ENCODE assay signal across 2 cellular contexts in genomic region chr15:89361451-89362202, GRCh38.
TF ChIP-seq lines count a peak whose summit lies in the region.

No MANE protein-coding gene starts in this region.

TF ChIP-seq in H1, 55 proteins besides CTCF, POLR2A, EP300 and RAD21 (continued from another document):
- no peak for TF ChIP-seq USF2 (IDR thresholded peaks at IDR 0.05; ENCODE audit: low read length)
- peak; percentile 78 for TF ChIP-seq YY1 (IDR thresholded peaks at IDR 0.05; ENCODE audit: low read depth, low read length)
- no peak for TF ChIP-seq EGR1 (IDR thresholded peaks at IDR 0.05; ENCODE audit: borderline replicate concordance, low read depth, low read length)
- no peak for TF ChIP-seq FOSL1 (IDR thresholded peaks at IDR 0.05; ENCODE audit: insufficient read depth, low read depth, low read length)
- peak; percentile 76 to 95; a peak in 3 of 4 replicates for TF ChIP-seq HDAC2 (IDR thresholded peaks at IDR 0.05; ENCODE audit: borderline replicate concordance in 1 of 2, low read depth in 2 of 2, low read length in 2 of 2)
- peak; percentile 46; the same call in 1 of the 2 replicates for TF ChIP-seq CREB1 (IDR thresholded peaks at IDR 0.05)
- 0 out of 2 replicates have a peak, but pooled peaks have one; percentile 20 for TF ChIP-seq RXRA (IDR thresholded peaks at IDR 0.05; ENCODE audit: insufficient read depth, low read depth, low read length)
- TF ChIP-seq TAF1 (IDR thresholded peaks at IDR 0.05; ENCODE audit: low read depth, low read length), result no peak
- no peak for TF ChIP-seq KDM1A (IDR thresholded peaks at IDR 0.05; ENCODE audit: borderline replicate concordance, low read length)
- 0 out of 2 replicates have a peak, but pooled peaks have one; percentile 19 for TF ChIP-seq TEAD4 (IDR thresholded peaks at IDR 0.05; ENCODE audit: low read depth, low read length)
- peak; percentile 99 for TF ChIP-seq MAX (IDR thresholded peaks at IDR 0.05)
- TF ChIP-seq E2F6 (IDR thresholded peaks at IDR 0.05), result peak; percentile 91
- TF ChIP-seq EZH2 (IDR thresholded peaks at IDR 0.05; ENCODE audit: low read depth, low read length, severe bottlenecking), result peak; percentile 86
- no peak for TF ChIP-seq SP4 (IDR thresholded peaks at IDR 0.05; ENCODE audit: low read length)
- peak; percentile 96 to 99 for TF ChIP-seq SIN3A (conservative IDR thresholded peaks at IDR 0.05 in 1 of 2, IDR thresholded peaks at IDR 0.05 in 1 of 2; ENCODE audit: low read depth in 1 of 2, low read length in 2 of 2)
- peak; percentile 44 for TF ChIP-seq RNF2 (IDR thresholded peaks at IDR 0.05; ENCODE audit: borderline replicate concordance, low read depth, low read length, missing control alignments, poor library complexity, severe bottlenecking)
- TF ChIP-seq SAP30 (IDR thresholded peaks at IDR 0.05; ENCODE audit: insufficient read depth, insufficient replicate concordance, low read length), result peak; percentile 95

TF ChIP-seq in neural cell, 6 proteins besides CTCF, POLR2A, EP300 and RAD21 (continued from another document):
- TF ChIP-seq REST (IDR thresholded peaks at IDR 0.05; ENCODE audit: borderline replicate concordance), result peak; percentile 59
